29 cellular contexts compared by ENCODE assay signal in genomic region chr15:65923264-65923663, GRCh38.
"Had no signal": no experiment of that assay in that cellular context is flagged by ENCODE, and none has a peak within 500 bp of the region (broad histone marks: within the 10 kb centered on the region; RNA-seq: fewer than 3 reads in every experiment).

No MANE protein-coding gene starts in this region.

- FAIRE-seq: RCC 7860, TTC549 had no signal

- H3K9ac ChIP-seq: KMS-11 had no signal

- H3K36me3 ChIP-seq: adrenal gland, brain microvascular endothelial cell had no signal

- H3K27me3 ChIP-seq: adrenal gland, brain microvascular endothelial cell had no signal

- H3K27ac ChIP-seq: adrenal gland, brain microvascular endothelial cell, KMS-11, PC-9, RWPE1 had no signal

- H3K9me3 ChIP-seq: adrenal gland had no signal

- DNase-seq: activated CD4-positive, alpha-beta T cell treated with anti-CD3 and anti-CD28 coated beads for 36 hours; activated CD4-positive, alpha-beta T cell treated with anti-CD3 and anti-CD28 coated beads, Interleukin-2, amount 10 ng/mL, durations not matched to agents 7 days and 5 days; activated CD4-positive, alpha-beta T cell treated with anti-CD3 and anti-CD28 coated beads, Interleukin-2, amount 50 U/mL, for 48 hours; activated CD8-positive, alpha-beta T cell treated with anti-CD3 and anti-CD28 coated beads, Interleukin-2, amount 10 ng/mL, durations not matched to agents 7 days and 5 days; activated gamma-delta T cell treated with Interleukin-2 at 50 U/mL for 16 hours; activated naive CD4-positive, alpha-beta T cell treated with anti-CD3 and anti-CD28 coated beads for 36 hours; activated T-cell treated with anti-CD3 and anti-CD28 coated beads, Interleukin-2, amount 50 U/mL, for 24 hours; adrenal gland; brain microvascular endothelial cell; central memory CD4-positive, alpha-beta T cell; MM.1S; MV-4-11; NCI-H1092; NCI-H1417 treated with DMSO at 0.1 percent for 48 hours; NCI-H187 treated with DMSO at 0.1 percent for 48 hours; NCI-H2081; NCI-H2171 treated with DMSO at 0.1 percent for 48 hours; NCI-H2227 treated with DMSO at 0.1 percent for 48 hours; NCI-H446; NCI-H510A treated with DMSO at 0.1 percent for 48 hours; NCI-H526 treated with DMSO at 0.1 percent for 48 hours; NK-92 treated with Interleukin-12 subunit alpha and Interleukin-12 subunit beta, amount 100 ng/mL, for 24 hours; PC-9; SIG-M5; T-cell had no signal

- H3K4me3 ChIP-seq: adrenal gland, PC-9 had no signal

- H3K4me2 ChIP-seq: KMS-11, PC-9 had no signal

- H2AFZ ChIP-seq: PC-9 had no signal
